8 cellular contexts compared by ENCODE assay signal in genomic region chr9:112012026-112012902, GRCh38.
DNase-seq lines count a peak whose midpoint lies in the region; ATAC-seq lines count a peak whose summit lies in the region.

No MANE protein-coding gene starts in this region.

- no peak overlapping the region for H4K8ac ChIP-seq in neuronal stem cell (ENCODE audit: low read depth, low read length)

- no peak overlapping the region for H2AK5ac ChIP-seq in neuronal stem cell (ENCODE audit: low read depth, low read length)

- H3K27me3 ChIP-seq in neuronal stem cell (ENCODE audit: control insufficient read depth in 3 of 3, insufficient read depth in 3 of 3, low read depth in 1 of 3, low read length in 3 of 3): peaks cover 0 to 5% (median 0%) of the 10 kb centered on the region in 3 experiments

- H2BK5ac ChIP-seq in neuronal stem cell (ENCODE audit: low read length): no peak overlapping the region

- DNase-seq in DMS53 treated with DMSO at 0.1 percent for 48 hours (lab: John Stamatoyannopoulos, UW; ENCODE audit: unreplicated experiment) (peak; percentile 16), SK-MEL-5 (ENCODE audit: low read depth, low spot score) (peak; percentile 24), non-pigmented ciliary epithelial cell (ENCODE audit: low read depth) (peak; percentile 86), neuronal stem cell (ENCODE audit: low spot score) (no peak), NCI-H69 (lab: John Stamatoyannopoulos, UW) (no peak)

- H3K4me1 ChIP-seq in neuronal stem cell (ENCODE audit: control insufficient read depth in 2 of 2, insufficient read depth in 1 of 2, low read depth in 1 of 2, low read length in 2 of 2): peaks cover 0 to 1% of the 10 kb centered on the region in 2 donors

- no peak overlapping the region for H2AFZ ChIP-seq in neuronal stem cell (ENCODE audit: low read length)

- no peak overlapping the region for H3K18ac ChIP-seq in neuronal stem cell (ENCODE audit: low read length)

- H3K4me3 ChIP-seq in neuronal stem cell (ENCODE audit: low read length in 2 of 2): no peak overlapping the region

- H2BK12ac ChIP-seq in neuronal stem cell (ENCODE audit: low read length): no peak overlapping the region

- no peak overlapping the region for H2BK120ac ChIP-seq in neuronal stem cell (ENCODE audit: low read depth, low read length)

- H4K91ac ChIP-seq in neuronal stem cell (ENCODE audit: low read depth, low read length, poor library complexity): no peak overlapping the region

- H3K36me3 ChIP-seq in neuronal stem cell (replicated peaks in 1 of 2; ENCODE audit: control insufficient read depth in 2 of 2, insufficient read depth in 2 of 2, low read length in 2 of 2): no peaks in the 10 kb centered on the region

- no CpG with 5 or more reads among the region's 4 CpGs for WGBS in neuronal stem cell (ENCODE audit: extremely low coverage in 2 of 2, insufficient read length in 2 of 2, insufficient replicate concordance in 1 of 2), 2 donors

- H2BK15ac ChIP-seq in neuronal stem cell (ENCODE audit: low read length): no peak overlapping the region

- no peak overlapping the region for H3K23ac ChIP-seq in neuronal stem cell (ENCODE audit: low read depth, low read length, poor library complexity)

- H3K4me2 ChIP-seq in neuronal stem cell (ENCODE audit: insufficient read depth, low read length, poor library complexity, severe bottlenecking): no peak overlapping the region

- H3K27ac ChIP-seq in neuronal stem cell (replicated peaks; ENCODE audit: low read length): no peak overlapping the region

- H3K9me3 ChIP-seq in neuronal stem cell (replicated peaks in 1 of 2; ENCODE audit: control insufficient read depth in 2 of 2, insufficient read depth in 1 of 2, low read depth in 1 of 2, low read length in 2 of 2): no peaks in the 10 kb centered on the region

- H3K79me1 ChIP-seq in neuronal stem cell (ENCODE audit: low read depth, low read length): no peaks in the 10 kb centered on the region

- ATAC-seq in GM19328 (IDR thresholded peaks at IDR 0.05; ENCODE audit: unreplicated experiment) (peak; percentile 85), HG03354 (IDR thresholded peaks at IDR 0.05; ENCODE audit: poor library complexity, severe bottlenecking, unreplicated experiment) (peak; percentile 72), esophagus mucosa (peak; percentile 95)

- no peak overlapping the region for H3K4ac ChIP-seq in neuronal stem cell (ENCODE audit: low read length)

- no peak overlapping the region for H3K14ac ChIP-seq in neuronal stem cell (ENCODE audit: low read length)

- H3K9ac ChIP-seq in neuronal stem cell (ENCODE audit: low read depth, low read length, poor library complexity): no peak overlapping the region

- in situ Hi-C loops in SK-MEL-5 (cut with HindIII; ENCODE audit: low pct_unique_long_range_greater_than_20kb, low sequenced_read_pairs): no loop called here

Comparison
In these comparisons a context has a peak if more than half of its experiments do, and no peak if none do; other contexts are left out.
1. DNase-seq: peak in DMS53 treated with DMSO at 0.1 percent for 48 hours (single experiment), SK-MEL-5 (single experiment) and non-pigmented ciliary epithelial cell (single experiment); none in neuronal stem cell (single experiment) and NCI-H69 (single experiment).
2. Peak in every context shown above with its lines, with median percentiles within 50 percentile points of each other: ATAC-seq.